In genomic region chr7:10802011-10802410, GRCh38 we compare ENCODE assay signal across 22 cellular contexts.
"Had no signal": no experiment of that assay in that cellular context is flagged by ENCODE, and none has a peak within 500 bp of the region (broad histone marks: within the 10 kb centered on the region; RNA-seq: fewer than 3 reads in every experiment).

No MANE protein-coding gene starts in this region.

- H3K27ac ChIP-seq: colonic mucosa, esophagus squamous epithelium, left ventricle myocardium inferior, lower lobe of right lung, stomach, thoracic aorta, transverse colon had no signal

- ATAC-seq: lower lobe of right lung, sciatic nerve had no signal

- H3K4me3 ChIP-seq: colonic mucosa, esophagus squamous epithelium, left ventricle myocardium inferior, lower lobe of right lung, skin epidermis, stomach, thoracic aorta, transverse colon had no signal

- H3K36me3 Mint-ChIP-seq: immature natural killer cell, naive B cell had no signal

- H3K27me3 ChIP-seq: colonic mucosa, esophagus squamous epithelium, stomach, transverse colon had no signal

- H3K4me1 Mint-ChIP-seq: immature natural killer cell, naive B cell had no signal

- H3K9me3 ChIP-seq: colonic mucosa, esophagus squamous epithelium, left ventricle myocardium inferior, lower lobe of right lung, stomach, thoracic aorta, transverse colon had no signal

- H3K27ac Mint-ChIP-seq: immature natural killer cell, naive B cell, nephron had no signal

- H3K4me1 ChIP-seq: colonic mucosa, esophagus squamous epithelium, left ventricle myocardium inferior, lower lobe of right lung, stomach, transverse colon had no signal

- H3K9me3 Mint-ChIP-seq: naive B cell, nephron had no signal

- DNase-seq: cerebellar nuclear complex; colonic mucosa; dermis blood vessel endothelial cell; effector CD4-positive, alpha-beta T cell; esophagus squamous epithelium; foreskin fibroblast; immature natural killer cell; kidney; left cardiac atrium; left ventricle myocardium inferior; lower lobe of right lung; midbrain; naive B cell; stimulated activated CD4-positive, alpha-beta T cell treated with anti-CD3 and anti-CD28 coated beads, Interleukin-12 subunit alpha, Interleukin-12 subunit beta, amount 100 ng/mL, for 4 hours; stimulated activated naive CD4-positive, alpha-beta T cell; stomach; substantia nigra; transverse colon had no signal

- H3K36me3 ChIP-seq: colonic mucosa, esophagus squamous epithelium, left ventricle myocardium inferior, lower lobe of right lung, stomach, thoracic aorta, transverse colon had no signal

- H3K4me3 Mint-ChIP-seq: immature natural killer cell, naive B cell, nephron had no signal
